Comparison of ENCODE assay signal across 8 cellular contexts in genomic region chr2:45909677-45910191, GRCh38.
DNase-seq lines count a peak whose midpoint lies in the region; ATAC-seq and TF ChIP-seq lines count a peak whose summit lies in the region.

No MANE protein-coding gene starts in this region.

- TF ChIP-seq CTCF in breast epithelium (IDR thresholded peaks at IDR 0.05), result no peak
- no peak for TF ChIP-seq CTCF in natural killer cell (IDR thresholded peaks at IDR 0.05)

- DNase-seq in breast epithelium (ENCODE audit: low spot score in 2 of 2) (peak; percentile 73 to 95), natural killer cell (no peak), NCI-H1436 (lab: John Stamatoyannopoulos, UW) (no peak), T1000 (lab: John Stamatoyannopoulos, UW) (no peak)
- DNase-seq in stimulated activated CD4-positive, alpha-beta T cell treated with anti-CD3 and anti-CD28 coated beads, Interleukin-4, amount 100 ng/mL, for 24 hours, result no peak

- no peaks in the 10 kb centered on the region for H3K27me3 Mint-ChIP-seq in natural killer cell (ENCODE audit: low read depth in 2 of 2)

- no peak overlapping the region for H3K27ac Mint-ChIP-seq in natural killer cell

- H3K9me3 Mint-ChIP-seq in natural killer cell, result no peaks in the 10 kb centered on the region

- H3K27ac ChIP-seq in BLaER1 treated with 17β-estradiol and CSF1 and Interleukin-3, amounts not matched to agents 10 nM and 100 nM, result peak overlapping the region in 1 of 11 experiments; percentile 55; a peak in 1 of 22 replicates
- H3K27ac ChIP-seq in breast epithelium, result peak overlapping the region; percentile 83 to 87

- ATAC-seq in GM19452 (IDR thresholded peaks at IDR 0.05; ENCODE audit: unreplicated experiment) (peak; percentile 79), HG03457 (IDR thresholded peaks at IDR 0.05; ENCODE audit: unreplicated experiment) (peak; percentile 58), natural killer cell (no peak)

- peaks cover 11 to 67% (median 52%) of the 10 kb centered on the region in 10 experiments for H3K4me1 ChIP-seq in BLaER1 treated with 17β-estradiol and CSF1 and Interleukin-3, amounts not matched to agents 10 nM and 100 nM
- H3K4me1 ChIP-seq in breast epithelium, result peaks cover 0 to 10% of the 10 kb centered on the region in 2 donors

- H3K4me2 ChIP-seq in BLaER1 treated with 17β-estradiol and CSF1 and Interleukin-3, amounts not matched to agents 10 nM and 100 nM, result peak overlapping the region; percentile 21 to 72 (median 56)

- H3K36me3 ChIP-seq in BLaER1 treated with 17β-estradiol and CSF1 and Interleukin-3, amounts not matched to agents 10 nM and 100 nM, result peaks cover 0 to 89% (median 68%) of the 10 kb centered on the region in 11 experiments; a peak in 15 of 22 replicates
- no peaks in the 10 kb centered on the region for H3K36me3 ChIP-seq in breast epithelium

- H3K4me3 ChIP-seq in BLaER1 treated with 17β-estradiol and CSF1 and Interleukin-3, amounts not matched to agents 10 nM and 100 nM, result no peak overlapping the region
- H3K4me3 ChIP-seq in breast epithelium, result no peak overlapping the region

- H4K20me1 ChIP-seq in BLaER1 treated with 17β-estradiol and CSF1 and Interleukin-3, amounts not matched to agents 10 nM and 100 nM, result peaks cover 0 to 100% (median 69%) of the 10 kb centered on the region in 11 experiments; a peak in 16 of 22 replicates

- no peaks in the 10 kb centered on the region for H3K27me3 ChIP-seq in BLaER1 treated with 17β-estradiol and CSF1 and Interleukin-3, amounts not matched to agents 10 nM and 100 nM
- H3K27me3 ChIP-seq in breast epithelium, result no peaks in the 10 kb centered on the region

- H3K4me3 Mint-ChIP-seq in natural killer cell, result no peak overlapping the region

- H3K9ac ChIP-seq in BLaER1 treated with 17β-estradiol and CSF1 and Interleukin-3, amounts not matched to agents 10 nM and 100 nM, result no peak overlapping the region

- peaks cover 0 to 10% (median 3%) of the 10 kb centered on the region in 11 experiments; a peak in 6 of 22 replicates for H3K9me3 ChIP-seq in BLaER1 treated with 17β-estradiol and CSF1 and Interleukin-3, amounts not matched to agents 10 nM and 100 nM (replicated peaks in 1 of 11)
- no peaks in the 10 kb centered on the region for H3K9me3 ChIP-seq in breast epithelium

- intact Hi-C loops in breast epithelium (cut with DNase I; ENCODE audit: low total_unique reads), result loop anchor here (5.0 kb wide), 1 partner anchor 1423 kb away; no protein-coding TSS in a partner anchor
- intact Hi-C loops in natural killer cell (cut with micrococcal nuclease), result loop anchor here (5.0 kb wide), 1 partner anchor 1377 kb away; no protein-coding TSS in a partner anchor

- no peaks in the 10 kb centered on the region for H3K36me3 Mint-ChIP-seq in natural killer cell

- H3K4me1 Mint-ChIP-seq in natural killer cell, result peaks cover 16 to 21% of the 10 kb centered on the region in 2 donors

- TF ChIP-seq POLR2A in breast epithelium (IDR thresholded peaks at IDR 0.05), result no peak

Comparison
In these comparisons a context has a peak if more than half of its experiments do, and no peak if none do; other contexts are left out.
1. ATAC-seq: peak in GM19452 (single experiment) and HG03457 (single experiment); none in natural killer cell (0 of 3).
2. DNase-seq: peak in breast epithelium (2 of 2); none in natural killer cell (single experiment), stimulated activated CD4-positive, alpha-beta T cell treated with anti-CD3 and anti-CD28 coated beads, Interleukin-4, amount 100 ng/mL, for 24 hours (single experiment), NCI-H1436 (single experiment) and T1000 (single experiment).